In genomic region chr5:76728965-76729364, GRCh38 we compare ENCODE assay signal across 21 cellular contexts. TPM values are rescaled to one million over a fixed set of nuclear protein-coding genes. Genes with fewer than 3 reads are reported as not detected.
DNase-seq lines count a peak whose midpoint lies in the region; ATAC-seq and TF ChIP-seq lines count a peak whose summit lies in the region.
"Had no signal": no experiment of that assay in that cellular context is flagged by ENCODE, and none has a peak within 500 bp of the region (broad histone marks: within the 10 kb centered on the region; RNA-seq: fewer than 3 reads in every experiment).

No MANE protein-coding gene starts in this region.

- no peaks in the 10 kb centered on the region for H3K27me3 ChIP-seq in endodermal cell (ENCODE audit: control insufficient read depth, insufficient read depth, low read length, poor library complexity, severe bottlenecking)
- H3K27me3 ChIP-seq: BLaER1 treated with 17β-estradiol and CSF1 and Interleukin-3, amounts not matched to agents 10 nM and 100 nM had no signal

- H3K27ac Mint-ChIP-seq in endodermal cell: no peak overlapping the region
- H3K27ac Mint-ChIP-seq in stimulated activated effector memory CD8-positive, alpha-beta T cell treated with anti-CD3 and anti-CD28 coated beads, Interleukin-12 subunit alpha, Interleukin-12 subunit beta, amount 100 ng/mL, for 72 hours: peak overlapping the region; percentile 75
- H3K27ac Mint-ChIP-seq: CD14-positive monocyte had no signal

- no peak overlapping the region for H3K4me3 ChIP-seq in HEK293 (ENCODE audit: low read depth, low read length)
- peak overlapping the region; percentile 22 for H3K4me3 ChIP-seq in endodermal cell (ENCODE audit: low read length)
- H3K4me3 ChIP-seq: A549; BLaER1 treated with 17β-estradiol and CSF1 and Interleukin-3, amounts not matched to agents 10 nM and 100 nM; HAP-1 had no signal

- H3K27ac ChIP-seq in HEK293 (ENCODE audit: extremely low read depth, low read depth, low read length) (no peak overlapping the region), endodermal cell (ENCODE audit: low read depth, low read length) (no peak overlapping the region)
- H3K27ac ChIP-seq: A549; BLaER1 treated with 17β-estradiol and CSF1 and Interleukin-3, amounts not matched to agents 10 nM and 100 nM had no signal

- H3K36me3 ChIP-seq in HEK293 (ENCODE audit: control insufficient read depth in 2 of 2, insufficient read depth in 1 of 2, low read length in 2 of 2) (peaks cover 0 to 19% of the 10 kb centered on the region in 2 experiments; a peak in 2 of 3 replicates), endodermal cell (ENCODE audit: control insufficient read depth, insufficient read depth, low read length) (peaks cover 33% of the 10 kb centered on the region)
- H3K36me3 ChIP-seq: BE2C had no signal

- H3K36me3 Mint-ChIP-seq in endodermal cell (ENCODE audit: low read depth): peaks cover 41% of the 10 kb centered on the region
- peaks cover 49% of the 10 kb centered on the region for H3K36me3 Mint-ChIP-seq in stimulated activated effector memory CD8-positive, alpha-beta T cell treated with anti-CD3 and anti-CD28 coated beads, Interleukin-12 subunit alpha, Interleukin-12 subunit beta, amount 100 ng/mL, for 72 hours

- intact Hi-C loops in left colon (cut with DNase I, micrococcal nuclease): loop anchor here in 1 of 2 donors (10.0 kb wide), 1 partner anchor 46 kb away; no protein-coding TSS in a partner anchor

- H3K4me1 ChIP-seq in HEK293 (ENCODE audit: control insufficient read depth, insufficient read depth, low read length): no peaks in the 10 kb centered on the region
- H3K4me1 ChIP-seq in endodermal cell (ENCODE audit: control insufficient read depth, insufficient read depth, low read length): no peaks in the 10 kb centered on the region
- H3K4me1 ChIP-seq: BE2C; BLaER1 treated with 17β-estradiol and CSF1 and Interleukin-3, amounts not matched to agents 10 nM and 100 nM; HAP-1 had no signal

- POLR2A ChIA-PET in HEK293 (lab: Yijun Ruan, JAX): no interaction called here

- H3K4me1 Mint-ChIP-seq in endodermal cell: no peaks in the 10 kb centered on the region
- H3K4me1 Mint-ChIP-seq in stimulated activated effector memory CD8-positive, alpha-beta T cell treated with anti-CD3 and anti-CD28 coated beads, Interleukin-12 subunit alpha, Interleukin-12 subunit beta, amount 100 ng/mL, for 72 hours: peaks cover 70% of the 10 kb centered on the region
- H3K4me1 Mint-ChIP-seq: CD14-positive monocyte had no signal

- no peak overlapping the region for H3K4me3 Mint-ChIP-seq in endodermal cell
- no peak overlapping the region for H3K4me3 Mint-ChIP-seq in stimulated activated effector memory CD8-positive, alpha-beta T cell treated with anti-CD3 and anti-CD28 coated beads, Interleukin-12 subunit alpha, Interleukin-12 subunit beta, amount 100 ng/mL, for 72 hours
- H3K4me3 Mint-ChIP-seq: CD14-positive monocyte; CD4-positive, alpha-beta memory T cell had no signal

- WGBS in endodermal cell (ENCODE audit: insufficient coverage in 1 of 2, insufficient read length in 1 of 2), 2 experiments: 97% methylated on average over 3 of the region's 4 CpGs; no CpG with 5 or more reads in 1 of the 2 experiments

- H3K9ac ChIP-seq in endodermal cell (ENCODE audit: extremely low read depth, low read length, poor library complexity, severe bottlenecking): no peak overlapping the region
- H3K9ac ChIP-seq: BLaER1 treated with 17β-estradiol and CSF1 and Interleukin-3, amounts not matched to agents 10 nM and 100 nM had no signal

- ATAC-seq in left colon (peak; percentile 51), GM18511 (IDR thresholded peaks at IDR 0.05; ENCODE audit: unreplicated experiment) (no peak)
- no peak for ATAC-seq in stimulated activated effector memory CD8-positive, alpha-beta T cell treated with anti-CD3 and anti-CD28 coated beads, Interleukin-12 subunit alpha, Interleukin-12 subunit beta, amount 100 ng/mL, for 72 hours
- ATAC-seq: A549 had no signal

- DNase-seq in endodermal cell: no peak
- DNase-seq in left colon: no peak
- DNase-seq in stimulated activated effector memory CD8-positive, alpha-beta T cell treated with anti-CD3 and anti-CD28 coated beads, Interleukin-12 subunit alpha, Interleukin-12 subunit beta, amount 100 ng/mL, for 72 hours (ENCODE audit: low spot score in 2 of 2): no peak
- no peak for DNase-seq in COR-L47 (lab: John Stamatoyannopoulos, UW)
- DNase-seq in CD1c-positive myeloid dendritic cell (ENCODE audit: extremely low spot score): no peak
- DNase-seq: 8988T; ACHN; AML-193; BE2C; CD4-positive, alpha-beta memory T cell; DMS 273 treated with DMSO at 0.1 percent for 48 hours; DMS79; EL; GF-D8; GOT3 had no signal

- H3K9me3 ChIP-seq in HEK293 (ENCODE audit: control insufficient read depth, insufficient read depth, low read depth, low read length): no peaks in the 10 kb centered on the region
- peaks cover 39% of the 10 kb centered on the region for H3K9me3 ChIP-seq in endodermal cell (ENCODE audit: control insufficient read depth, low read length)
- H3K9me3 ChIP-seq: BE2C had no signal

- H3K27me3 Mint-ChIP-seq in endodermal cell (ENCODE audit: insufficient read depth): no peaks in the 10 kb centered on the region
- H3K27me3 Mint-ChIP-seq: CD4-positive, alpha-beta memory T cell had no signal

- peaks cover 27% of the 10 kb centered on the region for H3K9me3 Mint-ChIP-seq in endodermal cell
- H3K9me3 Mint-ChIP-seq in stimulated activated effector memory CD8-positive, alpha-beta T cell treated with anti-CD3 and anti-CD28 coated beads, Interleukin-12 subunit alpha, Interleukin-12 subunit beta, amount 100 ng/mL, for 72 hours: peaks cover 17% of the 10 kb centered on the region

- CTCF ChIA-PET in HEK293 (lab: Yijun Ruan, JAX): interaction anchor here (0.7 to 0.9 kb wide), 2 partner anchors 20 to 45 kb away, joined by 3 read pairs; no protein-coding TSS in a partner anchor

- TF ChIP-seq CTCF in HEK293 (tag by site-specific recombination; IDR thresholded peaks at IDR 0.05) (no peak), endodermal cell (conservative IDR thresholded peaks at IDR 0.05) (no peak)

TF ChIP-seq in HEK293, 187 proteins besides CTCF, POLR2A, EP300 and RAD21:
- TF ChIP-seq ZNF184 (tag by site-specific recombination; IDR thresholded peaks at IDR 0.05) (peak; percentile 97), GLIS2 (tag by site-specific recombination; IDR thresholded peaks at IDR 0.05) (no peak), REPIN1 (tag by site-specific recombination; IDR thresholded peaks at IDR 0.05; ENCODE audit: low read depth) (no peak), ZNF747 (tag by site-specific recombination; IDR thresholded peaks at IDR 0.05) (no peak)

RNA-seq across cellular contexts. Expression of gene F2R, which starts 13.0 kb away (rescaled TPM):
- total RNA-seq in endodermal cell (10 to 100 TPM; 28.5 to 43.1 TPM), left colon (1 to 10 TPM; 5.3 to 5.5 TPM)
- 68.3 TPM for polyA plus RNA-seq in endodermal cell (2013, experiment 1 of 2)
- polyA plus RNA-seq in endodermal cell (2013, experiment 2 of 2): 67.1 TPM

Comparison
In these comparisons a context has a peak if more than half of its experiments do, and no peak if none do; other contexts are left out.
1. RNA of gene F2R, which starts 13.0 kb away (total RNA-seq): 28.5 to 43.1 TPM in endodermal cell; 5.3 to 5.5 TPM in left colon; every median in the first group is over 4 times any median in the second.